Comparison of ENCODE assay signal across 9 cellular contexts in genomic region chr4:76624271-76624681, GRCh38.
DNase-seq lines count a peak whose midpoint lies in the region; ATAC-seq and TF ChIP-seq lines count a peak whose summit lies in the region.
"Had no signal": no experiment of that assay in that cellular context is flagged by ENCODE, and none has a peak within 500 bp of the region (broad histone marks: within the 10 kb centered on the region; RNA-seq: fewer than 3 reads in every experiment).

No MANE protein-coding gene starts in this region.

- H3K27me3 ChIP-seq in stomach, result no peaks in the 10 kb centered on the region

- TF ChIP-seq CTCF in choroid plexus epithelial cell (conservative IDR thresholded peaks at IDR 0.05; ENCODE audit: low read depth, low read length), result no peak
- no peak for TF ChIP-seq CTCF in stomach (IDR thresholded peaks at IDR 0.05)
- no peak for TF ChIP-seq CTCF in GM10266 (IDR thresholded peaks at IDR 0.05; ENCODE audit: control insufficient read depth, insufficient read depth, low read depth, missing control alignments)

- no peak for ATAC-seq in HG02852 (IDR thresholded peaks at IDR 0.05; ENCODE audit: unreplicated experiment)

- intact Hi-C loops in stomach (cut with DNase I; ENCODE audit: low total_unique reads), result no loop called here

- no peaks in the 10 kb centered on the region for H3K9me3 ChIP-seq in stomach

- POLR2A ChIA-PET in HEK293T (lab: Yijun Ruan, JAX), result interaction anchor here (1.0 kb wide), 1 partner anchor 40 kb away, joined by 3 read pairs; no protein-coding TSS in a partner anchor

- no peak for TF ChIP-seq POLR2A in stomach (IDR thresholded peaks at IDR 0.05)

- 26 to 55% (median 48%) methylated on average over 7 of the region's 7 CpGs for WGBS in stomach, 5 donors

- CTCF ChIA-PET in HEK293T (lab: Yijun Ruan, JAX), result no interaction called here

- DNase-seq in HEK293T (ENCODE audit: extremely low spot score) (peak; percentile 19), choroid plexus epithelial cell (ENCODE audit: low read depth) (peak; percentile 95), kidney glomerular epithelial cell (lab: John Stamatoyannopoulos, UW) (peak; percentile 91), stomach (no peak), GM10266 (ENCODE audit: extremely low spot score) (no peak), SIG-M5 treated with dmso at 0.1 percent for 504 hours (lab: John Stamatoyannopoulos, UW; ENCODE audit: unreplicated experiment) (no peak), NCI-H1417 (lab: John Stamatoyannopoulos, UW) (no peak)
- DNase-seq: stimulated activated CD4-positive, alpha-beta T cell treated with anti-CD3 and anti-CD28 coated beads, Interleukin-2, amount 100 ng/mL, for 48 hours had no signal

- H3K36me3 ChIP-seq in stomach, result no peaks in the 10 kb centered on the region

- TF ChIP-seq EP300 in stomach (IDR thresholded peaks at IDR 0.05), result no peak

- no peak overlapping the region for H3K4me3 ChIP-seq in choroid plexus epithelial cell (ENCODE audit: low read depth, low read length)
- peak overlapping the region in 1 of 4 donors; percentile 2 for H3K4me3 ChIP-seq in stomach

- H3K4me1 ChIP-seq in stomach, result peaks cover 13 to 64% (median 39%) of the 10 kb centered on the region in 4 donors

- H3K27ac ChIP-seq in stomach, result peak overlapping the region in 4 of 5 donors; percentile 75 to 87 (median 80)

TF ChIP-seq in HEK293T, 16 proteins besides CTCF, POLR2A, EP300 and RAD21:
- no peak for TF ChIP-seq FOXK2 (IDR thresholded peaks at IDR 0.05)
- TF ChIP-seq SP1 (IDR thresholded peaks at IDR 0.05), result no peak
- no peak; the same call in 1 of the 2 replicates for TF ChIP-seq L3MBTL2 (conservative IDR thresholded peaks at IDR 0.05)
- TF ChIP-seq FOXM1 (IDR thresholded peaks at IDR 0.05; ENCODE audit: borderline replicate concordance), result no peak
- no peak for TF ChIP-seq ARNT (IDR thresholded peaks at IDR 0.05)
- no peak for TF ChIP-seq FOXA1 (IDR thresholded peaks at IDR 0.05)
- no peak for TF ChIP-seq CTBP1 (IDR thresholded peaks at IDR 0.05; ENCODE audit: borderline replicate concordance)
- no peak for TF ChIP-seq LEF1 (IDR thresholded peaks at IDR 0.05; ENCODE audit: borderline replicate concordance)
- no peak for TF ChIP-seq BHLHE40 (IDR thresholded peaks at IDR 0.05; ENCODE audit: borderline replicate concordance)
- no peak for TF ChIP-seq TARDBP (IDR thresholded peaks at IDR 0.05)
- TF ChIP-seq ELF4 (IDR thresholded peaks at IDR 0.05), result no peak
- no peak for TF ChIP-seq HDGF (IDR thresholded peaks at IDR 0.05; ENCODE audit: borderline replicate concordance)
- TF ChIP-seq PKNOX1 (IDR thresholded peaks at IDR 0.05), result no peak
- TF ChIP-seq ZNF384 (IDR thresholded peaks at IDR 0.05), result no peak
- TF ChIP-seq NFRKB (IDR thresholded peaks at IDR 0.05), result no peak
- TF ChIP-seq SUZ12 (IDR thresholded peaks at IDR 0.05), result no peak
TF ChIP-seq in HEK293T: peak in this region for 0.

Comparison
In these comparisons a context has a peak if more than half of its experiments do, and no peak if none do; other contexts are left out.
1. DNase-seq: peak in HEK293T (single experiment), choroid plexus epithelial cell (single experiment) and kidney glomerular epithelial cell (single experiment); none in stomach (single experiment), GM10266 (single experiment), SIG-M5 treated with dmso at 0.1 percent for 504 hours (single experiment) and NCI-H1417 (0 of 3).